11 cellular contexts compared by ENCODE assay signal in the genomic region with DNA sequence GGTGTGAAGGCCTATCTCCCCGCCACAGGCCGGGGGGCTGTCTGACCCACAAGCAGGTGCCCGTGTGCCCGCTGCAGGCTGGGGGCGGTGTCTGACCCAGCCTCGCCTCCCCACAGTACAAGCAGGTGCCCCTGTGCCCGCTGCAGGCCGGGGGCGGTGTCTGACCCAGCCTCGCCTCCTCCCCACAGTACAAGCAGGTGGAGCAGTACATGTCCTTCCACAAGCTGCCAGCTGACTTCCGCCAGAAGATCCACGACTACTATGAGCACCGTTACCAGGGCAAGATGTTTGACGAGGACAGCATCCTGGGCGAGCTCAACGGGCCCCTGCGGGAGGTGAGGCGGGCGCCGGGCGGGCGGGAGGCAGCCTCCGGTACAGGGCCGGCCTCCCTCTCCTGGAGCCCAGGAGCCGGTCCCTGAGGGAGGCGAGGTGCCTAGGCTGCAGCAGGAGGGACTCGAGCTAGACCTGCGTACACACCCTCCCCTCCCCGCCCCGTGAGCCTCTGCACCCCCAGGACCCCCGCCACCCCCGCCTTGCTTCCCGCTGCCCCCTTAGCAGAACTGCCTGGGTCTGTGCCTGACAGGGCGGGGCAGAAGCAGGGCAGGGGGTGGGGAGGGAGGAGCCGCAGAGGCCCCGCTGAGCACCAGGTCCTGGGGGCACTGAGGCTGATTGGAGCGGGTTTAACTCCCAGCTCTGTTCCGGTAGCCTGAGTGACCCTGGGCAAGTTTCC. TPM values are rescaled to one million over a fixed set of nuclear protein-coding genes. Genes with fewer than 3 reads are reported as not detected.
DNase-seq lines count a peak whose midpoint lies in the region; ATAC-seq, FAIRE-seq and TF ChIP-seq lines count a peak whose summit lies in the region.
"Had no signal": no experiment of that assay in that cellular context is flagged by ENCODE, and none has a peak within 500 bp of the region (broad histone marks: within the 10 kb centered on the region; RNA-seq: fewer than 3 reads in every experiment).

No MANE protein-coding gene starts in this region.

- CTCF ChIA-PET in A549 (lab: Yijun Ruan, JAX) = interaction anchor here (1.4 kb wide), 1 partner anchor 26 kb away, joined by 3 read pairs; no protein-coding TSS in a partner anchor

- FAIRE-seq in A549 (lab: Jason Lieb, UNC) (no peak), GM19239 (lab: Jason Lieb, UNC) (no peak)

- peak in 1 of 2 experiments; percentile 24; a peak in 2 of 6 replicates for ATAC-seq in A549
- ATAC-seq in memory B cell (ENCODE audit: low read depth) = peak; percentile 65

- DNase-seq in A549 (ENCODE audit: low read depth in 1 of 2, low spot score in 1 of 2) (no peak), memory B cell (ENCODE audit: low spot score in 2 of 2) (no peak), ureter (ENCODE audit: low spot score) (no peak), GM19239 (ENCODE audit: insufficient read length, low spot score) (no peak), NCI-H526 (lab: John Stamatoyannopoulos, UW) (no peak), cerebellar cortex (ENCODE audit: low spot score) (no peak)
- peak; percentile 40 for DNase-seq in activated effector memory CD4-positive, alpha-beta T cell treated with Interleukin-2 at 50 U/mL for 16 hours
- DNase-seq: tibial artery had no signal

- peak overlapping the region; percentile 44 for H3K4me2 ChIP-seq in A549

- peak overlapping the region; percentile 65 to 94 (median 87) for H3K4me3 Mint-ChIP-seq in IgD-negative memory B cell
- H3K4me3 Mint-ChIP-seq in memory B cell = peak overlapping the region; percentile 93

- no peak for TF ChIP-seq RAD21 in A549 (conservative IDR thresholded peaks at IDR 0.05 in 1 of 2, IDR thresholded peaks at IDR 0.05 in 1 of 2)

- no peaks in the 10 kb centered on the region for H3K9me3 ChIP-seq in A549
- H3K9me3 ChIP-seq: tibial artery had no signal

- no peaks in the 10 kb centered on the region for H3K36me3 Mint-ChIP-seq in IgD-negative memory B cell
- peaks cover 7% of the 10 kb centered on the region for H3K36me3 Mint-ChIP-seq in memory B cell

- H3K4me1 Mint-ChIP-seq in IgD-negative memory B cell = peaks cover 5 to 10% (median 10%) of the 10 kb centered on the region in 3 donors
- peaks cover 10% of the 10 kb centered on the region for H3K4me1 Mint-ChIP-seq in memory B cell

- H3K4me1 ChIP-seq in A549 = peaks cover 40% of the 10 kb centered on the region

- TF ChIP-seq EP300 in A549 (IDR thresholded peaks at IDR 0.05) = no peak

- POLR2A ChIA-PET in A549 (lab: Yijun Ruan, JAX) = no interaction called here

- TF ChIP-seq CTCF in A549 (IDR thresholded peaks at IDR 0.05) = no peak

- H3K27ac ChIP-seq in A549 = peak overlapping the region; percentile 72 to 86; a peak in 5 of 6 replicates
- H3K27ac ChIP-seq: tibial artery had no signal

- WGBS in A549 (ENCODE audit: missing lambda C conversion rate) = 76% methylated on average over 7 of the region's 38 CpGs

- H3K27ac Mint-ChIP-seq in IgD-negative memory B cell (peak overlapping the region in 2 of 3 donors; percentile 84 to 90), memory B cell (peak overlapping the region; percentile 58)

- H3K4me3 ChIP-seq in A549 = no peak overlapping the region

- H3K9me3 Mint-ChIP-seq in IgD-negative memory B cell (no peaks in the 10 kb centered on the region), memory B cell (no peaks in the 10 kb centered on the region)

- H3K27me3 Mint-ChIP-seq in IgD-negative memory B cell (peaks cover 4% of the 10 kb centered on the region), memory B cell (peaks cover 2% of the 10 kb centered on the region)

- TF ChIP-seq POLR2A in A549 (IDR thresholded peaks at IDR 0.05; ENCODE audit: low read length) = no peak

TF ChIP-seq in A549, 52 proteins besides CTCF, POLR2A, EP300 and RAD21:
- TF ChIP-seq HOXB13 (CRISPR knock-in tag; IDR thresholded peaks at IDR 0.05; ENCODE audit: low read depth) (peak; percentile 50; the same call in 1 of the 2 replicates), KDM5A (IDR thresholded peaks at IDR 0.05) (no peak)

RNA-seq across cellular contexts. Expression of gene HCN2, which starts 20.6 kb away (rescaled TPM):
- 2.7 and 7.1 TPM in 2 replicates for polyA plus RNA-seq in A549 (2011; rRNA removed)
- 11.4 and 16.3 TPM in 2 replicates for polyA plus RNA-seq in A549 (2012; cell fraction: cytosol; rRNA removed)
- 13.9 and 20.2 TPM in 2 replicates for polyA plus RNA-seq in A549 (2012; cell fraction: nucleus; rRNA removed)
- polyA plus RNA-seq in A549 (2017; fragmentation: RNase III; extraction: RNeasy Plus Mini Kit Qiagen cat#74134 plus additional on column Dnase treatment) = 23.2 to 24.8 TPM (median 24.7 TPM) in 3 replicates
- polyA minus RNA-seq in A549 (2011; rRNA and poly(A)+ RNA removed) = 15.7 and 22.3 TPM in 2 replicates
- polyA plus RNA-seq in IgD-negative memory B cell = not detected
- not detected for total RNA-seq in ureter

RNA-seq across cellular contexts. Expression of gene POLRMT, which starts 23.1 kb away (rescaled TPM):
- polyA plus RNA-seq in A549 (2011; rRNA removed) = 41.9 and 59.8 TPM in 2 replicates
- polyA plus RNA-seq in A549 (2012; cell fraction: cytosol; rRNA removed) = 58.8 and 76.2 TPM in 2 replicates
- 187 and 288 TPM in 2 replicates for polyA plus RNA-seq in A549 (2012; cell fraction: nucleus; rRNA removed)
- polyA plus RNA-seq in A549 (2017; fragmentation: RNase III; extraction: RNeasy Plus Mini Kit Qiagen cat#74134 plus additional on column Dnase treatment) = 65.0 to 68.8 TPM (median 66.5 TPM) in 3 replicates
- polyA minus RNA-seq in A549 (2011; rRNA and poly(A)+ RNA removed) = 192 and 233 TPM in 2 replicates
- 41.9 TPM for polyA plus RNA-seq in IgD-negative memory B cell
- total RNA-seq in ureter = 56.4 TPM

RNA-seq across cellular contexts. Expression of gene FGF22, which starts 29.4 kb away (rescaled TPM):
- 0.13 TPM in 1 of 2 replicates, not detected in the other for polyA plus RNA-seq in A549 (2011; rRNA removed)
- 0.28 and 0.39 TPM in 2 replicates for polyA plus RNA-seq in A549 (2012; cell fraction: cytosol; rRNA removed)
- 1.5 and 1.7 TPM in 2 replicates for polyA plus RNA-seq in A549 (2012; cell fraction: nucleus; rRNA removed)
- polyA plus RNA-seq in A549 (2017; fragmentation: RNase III; extraction: RNeasy Plus Mini Kit Qiagen cat#74134 plus additional on column Dnase treatment) = 0.79 to 1.1 TPM (median 1.0 TPM) in 3 replicates
- not detected in 2 replicates for polyA minus RNA-seq in A549 (2011; rRNA and poly(A)+ RNA removed)
- not detected for polyA plus RNA-seq in IgD-negative memory B cell
- 0.29 TPM for total RNA-seq in ureter
- total RNA-seq: activated CD8-positive, alpha-beta memory T cell treated with anti-CD3 and anti-CD28 coated beads for 36 hours; lung microvascular endothelial cell had no signal

RNA-seq across cellular contexts. Expression of gene BSG, which starts 37.8 kb away (rescaled TPM):
- polyA plus RNA-seq in A549 (2011; rRNA removed) (237 and 285 TPM in 2 replicates), A549 (2017; fragmentation: RNase III; extraction: RNeasy Plus Mini Kit Qiagen cat#74134 plus additional on column Dnase treatment) (528 to 583 TPM (median 579 TPM) in 3 replicates), IgD-negative memory B cell (287 TPM)
- polyA plus RNA-seq in A549 (2012; cell fraction: cytosol; rRNA removed) = 453 and 544 TPM in 2 replicates
- polyA plus RNA-seq in A549 (2012; cell fraction: nucleus; rRNA removed) = 893 and 1,029 TPM in 2 replicates
- 251 and 294 TPM in 2 replicates for polyA minus RNA-seq in A549 (2011; rRNA and poly(A)+ RNA removed)
- 273 TPM for total RNA-seq in ureter

RNA-seq across cellular contexts. Expression of gene RNF126, which starts 52.8 kb away (rescaled TPM):
- polyA plus RNA-seq in A549 (2011; rRNA removed) = 3.1 and 4.9 TPM in 2 replicates
- polyA plus RNA-seq in A549 (2012; cell fraction: cytosol; rRNA removed) = 43.6 and 53.5 TPM in 2 replicates
- polyA plus RNA-seq in A549 (2012; cell fraction: nucleus; rRNA removed) = 71.1 and 89.5 TPM in 2 replicates
- polyA plus RNA-seq in A549 (2017; fragmentation: RNase III; extraction: RNeasy Plus Mini Kit Qiagen cat#74134 plus additional on column Dnase treatment) = 35.0 to 36.3 TPM (median 35.4 TPM) in 3 replicates
- 2.4 and 5.0 TPM in 2 replicates for polyA minus RNA-seq in A549 (2011; rRNA and poly(A)+ RNA removed)
- 108 TPM for polyA plus RNA-seq in IgD-negative memory B cell
- total RNA-seq in ureter = 54.5 TPM
